8 cellular contexts compared by ENCODE assay signal in genomic region chr9:34989946-34990635, GRCh38. TPM values are rescaled to one million over a fixed set of nuclear protein-coding genes. Genes with fewer than 3 reads are reported as not detected.
DNase-seq lines count a peak whose midpoint lies in the region; ATAC-seq and TF ChIP-seq lines count a peak whose summit lies in the region.

No MANE protein-coding gene starts in this region.

- H3K9me3 ChIP-seq in DND-41 (ENCODE audit: insufficient read depth, low read length, severe bottlenecking) (no peaks in the 10 kb centered on the region), Karpas-422 (ENCODE audit: low read length) (no peaks in the 10 kb centered on the region), lung (ENCODE audit: control insufficient read depth in 2 of 2, insufficient read depth in 1 of 2, low read length in 1 of 2) (no peaks in the 10 kb centered on the region)

- H3K27me3 Mint-ChIP-seq in WTC11 (ENCODE audit: low read depth): peaks cover 4% of the 10 kb centered on the region
- H3K27me3 Mint-ChIP-seq in stimulated activated naive B cell treated with anti-CD40 and anti-IgM and Interleukin-4, amounts not matched to agents 10 μg/mL and 1 μg/mL and 100 μg/mL, for 72 hours: no peaks in the 10 kb centered on the region

- DNase-seq in DND-41 (peak; percentile 57), Karpas-422 (peak; percentile 72), WTC11 (ENCODE audit: low spot score) (peak; percentile 87), lung (ENCODE audit: low spot score) (no peak)
- DNase-seq in effector CD4-positive, alpha-beta T cell: peak; percentile 33
- DNase-seq in stimulated activated naive B cell treated with anti-CD40 and anti-IgM and Interleukin-4, amounts not matched to agents 10 μg/mL and 1 μg/mL and 100 μg/mL, for 72 hours: no peak

- no peaks in the 10 kb centered on the region for H3K9me3 Mint-ChIP-seq in WTC11
- H3K9me3 Mint-ChIP-seq in stimulated activated naive B cell treated with anti-CD40 and anti-IgM and Interleukin-4, amounts not matched to agents 10 μg/mL and 1 μg/mL and 100 μg/mL, for 72 hours: no peaks in the 10 kb centered on the region

- H3K27me3 ChIP-seq in DND-41 (ENCODE audit: insufficient read depth, low read length, poor library complexity): no peaks in the 10 kb centered on the region
- no peaks in the 10 kb centered on the region for H3K27me3 ChIP-seq in Karpas-422 (ENCODE audit: low read length)
- H3K27me3 ChIP-seq in lung (ENCODE audit: control insufficient read depth, insufficient read depth): no peaks in the 10 kb centered on the region

- CTCF ChIA-PET in WTC11 (lab: Charles Lee): interaction anchor here (0.7 to 10.1 kb wide), 11 partner anchors 28 to 528 kb away, joined by 3 to 183 read pairs (median 8); partner anchors contain the start of genes PIGO, UNC13B and VCP

- H3K27ac ChIP-seq in DND-41 (ENCODE audit: low read length) (peak overlapping the region; percentile 47; the same call in 1 of the 2 replicates), Karpas-422 (ENCODE audit: low read length) (no peak overlapping the region), lung (ENCODE audit: low read depth in 1 of 2, low read length in 1 of 2) (peak overlapping the region; percentile 87 to 99)

- H3K79me2 ChIP-seq in DND-41 (ENCODE audit: insufficient read depth, low read length) (no peaks in the 10 kb centered on the region), Karpas-422 (ENCODE audit: low read length) (no peaks in the 10 kb centered on the region)

- peak overlapping the region; percentile 98 for H3K27ac Mint-ChIP-seq in WTC11
- peak overlapping the region; percentile 94 for H3K27ac Mint-ChIP-seq in stimulated activated naive B cell treated with anti-CD40 and anti-IgM and Interleukin-4, amounts not matched to agents 10 μg/mL and 1 μg/mL and 100 μg/mL, for 72 hours

- H3K36me3 Mint-ChIP-seq in WTC11: peaks cover 10% of the 10 kb centered on the region; the same call in 1 of the 2 replicates
- peaks cover 0 to 19% of the 10 kb centered on the region in 2 donors for H3K36me3 Mint-ChIP-seq in stimulated activated naive B cell treated with anti-CD40 and anti-IgM and Interleukin-4, amounts not matched to agents 10 μg/mL and 1 μg/mL and 100 μg/mL, for 72 hours

- peak overlapping the region; percentile 62 for H3K9ac ChIP-seq in DND-41 (ENCODE audit: low read depth, low read length)
- H3K9ac ChIP-seq in Karpas-422 (ENCODE audit: low read length): peak overlapping the region; percentile 83

- TF ChIP-seq CTCF in DND-41 (IDR thresholded peaks at IDR 0.05; ENCODE audit: borderline replicate concordance, extremely low read depth, low read length, poor library complexity, severe bottlenecking) (no peak), WTC11 (IDR thresholded peaks at IDR 0.05) (no peak), lung (IDR thresholded peaks at IDR 0.05; ENCODE audit: control extremely low read depth, extremely low read depth) (no peak)

- peaks cover 65% of the 10 kb centered on the region for H3K4me1 Mint-ChIP-seq in WTC11
- H3K4me1 Mint-ChIP-seq in stimulated activated naive B cell treated with anti-CD40 and anti-IgM and Interleukin-4, amounts not matched to agents 10 μg/mL and 1 μg/mL and 100 μg/mL, for 72 hours: peaks cover 66 to 82% of the 10 kb centered on the region in 2 donors

- H3K4me2 ChIP-seq in DND-41 (ENCODE audit: insufficient read depth, low read length) (peak overlapping the region; percentile 88), Karpas-422 (ENCODE audit: low read depth, low read length, poor library complexity, severe bottlenecking) (peak overlapping the region; percentile 87)

- ATAC-seq in DND-41 (ENCODE audit: insufficient read depth, low read depth) (peak; percentile 12), WTC11 (peak; percentile 24), lung (ENCODE audit: insufficient read depth, low FRiP score) (no peak), GM21360 (IDR thresholded peaks at IDR 0.05; ENCODE audit: unreplicated experiment) (no peak), HG03520 (IDR thresholded peaks at IDR 0.05; ENCODE audit: unreplicated experiment) (no peak)
- ATAC-seq in stimulated activated naive B cell treated with anti-CD40 and anti-IgM and Interleukin-4, amounts not matched to agents 10 μg/mL and 1 μg/mL and 100 μg/mL, for 72 hours (replicated peaks): no peak

- 11 to 20% methylated on average over 26 to 39 of the region's 39 CpGs for WGBS in lung, 2 donors

- peak overlapping the region; percentile 82 for H3K4me3 Mint-ChIP-seq in WTC11
- H3K4me3 Mint-ChIP-seq in stimulated activated naive B cell treated with anti-CD40 and anti-IgM and Interleukin-4, amounts not matched to agents 10 μg/mL and 1 μg/mL and 100 μg/mL, for 72 hours: peak overlapping the region; percentile 89 to 91

- H2AFZ ChIP-seq in DND-41 (ENCODE audit: low read depth, low read length) (peak overlapping the region; percentile 98), Karpas-422 (ENCODE audit: low read length) (no peak overlapping the region)

- peak overlapping the region; percentile 42 to 80; a peak in 3 of 4 replicates for H3K4me3 ChIP-seq in DND-41 (ENCODE audit: low read depth in 1 of 2, low read length in 2 of 2)
- H3K4me3 ChIP-seq in Karpas-422 (ENCODE audit: low read length): peak overlapping the region; percentile 75
- peak overlapping the region; percentile 74 for H3K4me3 ChIP-seq in lung

- H3K9me2 ChIP-seq in Karpas-422 (replicated peaks; ENCODE audit: insufficient read depth, low read length): no peaks in the 10 kb centered on the region

- H4K20me1 ChIP-seq in DND-41 (ENCODE audit: insufficient read depth, low read length) (no peaks in the 10 kb centered on the region), Karpas-422 (ENCODE audit: insufficient read depth, low read depth, low read length) (peaks cover 9% of the 10 kb centered on the region; the same call in 1 of the 2 replicates)

- POLR2A ChIA-PET in WTC11 (lab: Charles Lee): interaction anchor here (0.9 to 3.4 kb wide), 8 partner anchors 11 to 126 kb away, joined by 3 to 10 read pairs (median 5); partner anchors contain the start of genes ATOSB, FANCG and VCP

- H3K4me1 ChIP-seq in DND-41 (ENCODE audit: insufficient read depth, low read length) (peaks cover 23% of the 10 kb centered on the region), Karpas-422 (ENCODE audit: low read length) (peaks cover 38% of the 10 kb centered on the region), lung (ENCODE audit: control insufficient read depth in 2 of 2, insufficient read depth in 2 of 2, low read length in 2 of 2) (peaks cover 0 to 21% of the 10 kb centered on the region in 2 donors)

- H3K36me3 ChIP-seq in DND-41 (ENCODE audit: insufficient read depth, low read length) (no peaks in the 10 kb centered on the region), Karpas-422 (ENCODE audit: insufficient read depth, low read length) (no peaks in the 10 kb centered on the region), lung (ENCODE audit: control insufficient read depth in 2 of 2, insufficient read depth in 2 of 2, low read length in 2 of 2) (no peaks in the 10 kb centered on the region)

TF ChIP-seq in WTC11, 78 proteins besides CTCF, POLR2A, EP300 and RAD21 (continues in another document):
- no peak for TF ChIP-seq ZNF532 (CRISPR knock-in tag; IDR thresholded peaks at IDR 0.05; ENCODE audit: borderline replicate concordance)
- 0 out of 2 replicates have a peak, but pooled peaks have one; percentile 55 for TF ChIP-seq SMAD3 (CRISPR knock-in tag; IDR thresholded peaks at IDR 0.05; ENCODE audit: borderline replicate concordance)
- TF ChIP-seq CREB1 (CRISPR knock-in tag; IDR thresholded peaks at IDR 0.05): no peak
- TF ChIP-seq ZSCAN18 (CRISPR knock-in tag; IDR thresholded peaks at IDR 0.05): no peak

RNA-seq across cellular contexts. Expression of gene DNAJB5, which starts 0.5 kb away (rescaled TPM):
- total RNA-seq in Karpas-422 (2014; rRNA removed; shearing (Covaris generic); ENCODE audit: low replicate concordance): 2.7 and 6.8 TPM in 2 replicates
- total RNA-seq in WTC11 (2021): 26.7 to 30.0 TPM (median 28.6 TPM) in 3 replicates
- total RNA-seq in lung: 10 to 100 TPM in 1 of 2 donors, 1 to 10 TPM in 1; 4.5 to 10.3 TPM
- polyA plus RNA-seq in lung: 1 to 10 TPM; 4.8 to 8.9 TPM

RNA-seq across cellular contexts. Expression of gene PHF24, which starts 32.0 kb away (rescaled TPM):
- not detected in 2 replicates for total RNA-seq in Karpas-422 (2014; rRNA removed; shearing (Covaris generic); ENCODE audit: low replicate concordance)
- 0.34 to 0.59 TPM (median 0.53 TPM) in 3 replicates for total RNA-seq in WTC11 (2021)
- 1 to 10 TPM in 1 of 2 donors, under 1 TPM in 1; 0.48 to 1.0 TPM for total RNA-seq in lung
- polyA plus RNA-seq in lung: under 1 TPM; 0.10 to 0.14 TPM

Comparison
In these comparisons a context has a peak if more than half of its experiments do, and no peak if none do; other contexts are left out.
1. ATAC-seq: peak in DND-41 (single experiment) and WTC11 (single experiment); none in lung (single experiment), stimulated activated naive B cell treated with anti-CD40 and anti-IgM and Interleukin-4, amounts not matched to agents 10 μg/mL and 1 μg/mL and 100 μg/mL, for 72 hours (0 of 2), GM21360 (single experiment) and HG03520 (single experiment).
2. DNase-seq: peak in DND-41 (single experiment), Karpas-422 (single experiment), WTC11 (single experiment) and effector CD4-positive, alpha-beta T cell (single experiment); none in lung (single experiment) and stimulated activated naive B cell treated with anti-CD40 and anti-IgM and Interleukin-4, amounts not matched to agents 10 μg/mL and 1 μg/mL and 100 μg/mL, for 72 hours (single experiment).
3. Peak in every context shown above with its lines, with median percentiles within 50 percentile points of each other: H3K4me3 ChIP-seq.